Comparison of ENCODE assay signal across 8 cellular contexts in the genomic region with DNA sequence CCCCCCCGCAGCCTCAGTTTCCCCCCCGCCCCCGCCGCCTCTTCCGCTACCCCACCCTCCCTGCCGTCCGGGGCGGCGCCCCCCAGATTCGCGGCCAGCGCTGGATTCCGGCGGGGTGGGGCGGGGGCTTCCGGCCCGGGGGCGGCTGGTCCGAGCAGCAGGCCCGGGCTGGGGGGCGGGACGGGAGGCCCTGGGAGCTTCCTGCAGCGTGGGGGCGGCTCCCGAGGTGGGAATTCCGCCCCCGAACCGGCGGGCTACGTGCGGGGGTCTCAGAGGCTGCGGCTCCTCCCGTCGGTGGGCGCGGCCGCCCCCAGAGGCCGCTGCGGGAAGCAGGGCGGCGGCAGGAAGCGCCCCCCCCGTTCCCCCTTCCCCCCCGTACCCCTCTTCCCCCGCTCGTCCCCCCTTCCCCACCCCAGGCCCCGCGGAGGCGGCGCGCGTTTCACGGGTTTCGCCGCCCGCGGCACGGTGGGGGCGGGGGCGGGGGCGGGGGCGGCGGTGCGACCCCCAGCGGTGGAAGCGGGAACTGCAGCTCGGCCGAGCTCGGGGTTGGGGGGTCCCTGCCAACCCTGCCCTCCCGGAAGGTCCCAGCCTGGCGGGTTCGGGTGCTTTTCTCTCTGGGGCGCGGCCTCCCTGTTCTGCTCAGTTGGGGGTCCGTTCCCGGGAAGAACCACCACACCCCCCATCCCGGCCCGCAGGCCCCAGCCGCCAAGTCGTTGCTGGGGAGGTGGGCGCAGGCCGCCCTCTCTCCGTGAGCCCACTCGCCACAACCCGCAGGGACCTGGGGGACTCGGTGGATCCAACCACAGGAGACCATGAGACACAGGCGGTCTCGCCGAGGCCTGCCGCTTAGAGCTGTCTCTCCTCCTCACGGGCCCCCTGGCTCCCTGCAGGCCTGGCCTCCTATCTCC.
DNase-seq lines count a peak whose midpoint lies in the region; ATAC-seq and TF ChIP-seq lines count a peak whose summit lies in the region.

No MANE protein-coding gene starts in this region.

- intact Hi-C loops in activated B cell treated with CpG ODN at 0.5 μM for 24 hours (cut with micrococcal nuclease) (loop anchor here (1.0 to 5.0 kb wide), 6 partner anchors 14 to 232 kb away; no protein-coding TSS in a partner anchor), right lobe of liver (cut with DNase I) (loop anchor here (5.0 to 10.0 kb wide), 2 partner anchors 100 to 118 kb away; no protein-coding TSS in a partner anchor), posterior vena cava (cut with DNase I) (loop anchor here (1.0 to 5.0 kb wide), 4 partner anchors 38 to 108 kb away; no protein-coding TSS in a partner anchor)

- no peaks in the 10 kb centered on the region for H3K27me3 Mint-ChIP-seq in CD8-positive, alpha-beta memory T cell
- no peaks in the 10 kb centered on the region for H3K27me3 Mint-ChIP-seq in activated B cell treated with CpG ODN at 0.5 μM for 24 hours

- POLR2A ChIA-PET in CD8-positive, alpha-beta memory T cell (lab: Charles Lee), result interaction anchor here (0.9 to 3.4 kb wide), 9 partner anchors 14 to 120 kb away, joined by 3 to 12 read pairs (median 4); a partner anchor contains a TSS
- POLR2A ChIA-PET in activated B cell treated with CpG ODN at 0.5 μM for 24 hours (lab: Charles Lee), result interaction anchor here (0.7 to 7.7 kb wide), 21 partner anchors 8 to 1381 kb away, joined by 3 to 100 read pairs (median 5); a partner anchor contains a TSS

- H3K4me1 ChIP-seq in CD8-positive, alpha-beta memory T cell (ENCODE audit: insufficient read depth, low read length), result peaks cover 44% of the 10 kb centered on the region
- peaks cover 0 to 19% (median 2%) of the 10 kb centered on the region in 4 donors for H3K4me1 ChIP-seq in right lobe of liver

- H3K9me3 Mint-ChIP-seq in CD8-positive, alpha-beta memory T cell, result no peaks in the 10 kb centered on the region
- H3K9me3 Mint-ChIP-seq in activated B cell treated with CpG ODN at 0.5 μM for 24 hours, result no peaks in the 10 kb centered on the region

- TF ChIP-seq POLR2A in right lobe of liver (IDR thresholded peaks at IDR 0.05), result no peak

- TF ChIP-seq CTCF in activated B cell treated with CpG ODN at 0.5 μM for 24 hours (IDR thresholded peaks at IDR 0.05) (peak; percentile 83), choroid plexus epithelial cell (conservative IDR thresholded peaks at IDR 0.05; ENCODE audit: low read depth, low read length) (peak; percentile 60), right lobe of liver (IDR thresholded peaks at IDR 0.05) (peak; percentile 65 to 95 (median 92))

- CTCF ChIA-PET in CD8-positive, alpha-beta memory T cell (lab: Charles Lee), result interaction anchor here (0.9 to 2.8 kb wide), 10 partner anchors 14 to 119 kb away, joined by 3 to 22 read pairs (median 6); a partner anchor contains a TSS
- CTCF ChIA-PET in activated B cell treated with CpG ODN at 0.5 μM for 24 hours (lab: Charles Lee), result interaction anchor here (0.6 to 2.6 kb wide), 8 partner anchors 12 to 120 kb away, joined by 3 to 11 read pairs (median 4); a partner anchor contains a TSS

- WGBS in right lobe of liver (ENCODE audit: insufficient coverage, low coverage, low lambda C conversion rate, missing lambda C conversion rate), result no CpG with 5 or more reads among the region's 91 CpGs

- ATAC-seq in activated B cell treated with CpG ODN at 0.5 μM for 24 hours (ENCODE audit: low read depth), result peak; percentile 58
- peak; percentile 1 to 55 (median 30) for ATAC-seq in right lobe of liver
- ATAC-seq in GM18870 (IDR thresholded peaks at IDR 0.05; ENCODE audit: unreplicated experiment), result no peak

- H3K27me3 ChIP-seq in CD8-positive, alpha-beta memory T cell (ENCODE audit: insufficient read depth, low read length, poor library complexity, severe bottlenecking), result no peaks in the 10 kb centered on the region
- no peaks in the 10 kb centered on the region for H3K27me3 ChIP-seq in right lobe of liver

- peak overlapping the region; percentile 38 for H3K27ac ChIP-seq in CD8-positive, alpha-beta memory T cell (ENCODE audit: low read depth, low read length)
- H3K27ac ChIP-seq in right lobe of liver, result peak overlapping the region; percentile 62 to 77 (median 64)

- peak overlapping the region in 4 of 7 donors; percentile 41 to 74 (median 56) for H3K4me3 Mint-ChIP-seq in CD8-positive, alpha-beta memory T cell
- peak overlapping the region; percentile 66 for H3K4me3 Mint-ChIP-seq in activated B cell treated with CpG ODN at 0.5 μM for 24 hours

- peak; percentile 58 to 84 (median 75) for DNase-seq in CD8-positive, alpha-beta memory T cell
- DNase-seq in HuH-7 (ENCODE audit: low spot score) (peak; percentile 89), activated B cell treated with CpG ODN at 0.5 μM for 24 hours (peak; percentile 78), choroid plexus epithelial cell (ENCODE audit: low read depth) (no peak), right lobe of liver (peak in 1 of 3 donors; percentile 75), posterior vena cava (ENCODE audit: low spot score) (no peak)
- DNase-seq in stimulated activated CD8-positive, alpha-beta memory T cell treated with anti-CD3 and anti-CD28 coated beads, Interleukin-4, amount 100 ng/mL, for 24 hours (ENCODE audit: low read depth), result peak; percentile 31

- peak overlapping the region in 7 of 8 donors; percentile 30 to 96 (median 59) for H3K27ac Mint-ChIP-seq in CD8-positive, alpha-beta memory T cell
- peak overlapping the region; percentile 18 for H3K27ac Mint-ChIP-seq in activated B cell treated with CpG ODN at 0.5 μM for 24 hours

- no peaks in the 10 kb centered on the region for H3K36me3 ChIP-seq in CD8-positive, alpha-beta memory T cell (ENCODE audit: insufficient read depth, low read length)
- H3K36me3 ChIP-seq in right lobe of liver, result no peaks in the 10 kb centered on the region

- H3K4me3 ChIP-seq in CD8-positive, alpha-beta memory T cell (ENCODE audit: low read length), result peak overlapping the region; percentile 55
- H3K4me3 ChIP-seq in choroid plexus epithelial cell (ENCODE audit: low read depth, low read length), result peak overlapping the region; percentile 57
- H3K4me3 ChIP-seq in right lobe of liver, result peak overlapping the region; percentile 53 to 56 (median 56)

- H3K36me3 Mint-ChIP-seq in CD8-positive, alpha-beta memory T cell, result no peaks in the 10 kb centered on the region
- H3K36me3 Mint-ChIP-seq in activated B cell treated with CpG ODN at 0.5 μM for 24 hours (ENCODE audit: low read depth), result no peaks in the 10 kb centered on the region

- H3K4me1 Mint-ChIP-seq in CD8-positive, alpha-beta memory T cell, result peaks cover 7 to 49% (median 10%) of the 10 kb centered on the region in 3 donors
- peaks cover 37% of the 10 kb centered on the region for H3K4me1 Mint-ChIP-seq in activated B cell treated with CpG ODN at 0.5 μM for 24 hours

- no peaks in the 10 kb centered on the region for H3K9me3 ChIP-seq in CD8-positive, alpha-beta memory T cell (ENCODE audit: low read length)
- H3K9me3 ChIP-seq in right lobe of liver, result no peaks in the 10 kb centered on the region

Comparison
In these comparisons a context has a peak if more than half of its experiments do, and no peak if none do; other contexts are left out.
1. DNase-seq: peak in CD8-positive, alpha-beta memory T cell (5 of 5), HuH-7 (single experiment), activated B cell treated with CpG ODN at 0.5 μM for 24 hours (single experiment) and stimulated activated CD8-positive, alpha-beta memory T cell treated with anti-CD3 and anti-CD28 coated beads, Interleukin-4, amount 100 ng/mL, for 24 hours (single experiment); none in choroid plexus epithelial cell (single experiment) and posterior vena cava (single experiment).
2. Peak in every context shown above with its lines, with median percentiles within 50 percentile points of each other: H3K4me3 ChIP-seq and CTCF ChIP-seq.